Comparison of ENCODE assay signal across 10 cellular contexts in genomic region chr6:142853244-142854180, GRCh38.
DNase-seq lines count a peak whose midpoint lies in the region; ATAC-seq and TF ChIP-seq lines count a peak whose summit lies in the region.
"Had no signal": no experiment of that assay in that cellular context is flagged by ENCODE, and none has a peak within 500 bp of the region (broad histone marks: within the 10 kb centered on the region; RNA-seq: fewer than 3 reads in every experiment).

No MANE protein-coding gene starts in this region.

- peak in 1 of 2 donors; percentile 74 for TF ChIP-seq EP300 in tibial nerve (IDR thresholded peaks at IDR 0.05)

- peak overlapping the region; percentile 91 for H3K27ac ChIP-seq in foreskin keratinocyte
- peak overlapping the region in 3 of 4 donors; percentile 42 to 69 (median 54) for H3K27ac ChIP-seq in tibial nerve
- H3K27ac ChIP-seq in prostate gland, result no peak overlapping the region
- H3K27ac ChIP-seq: gastroesophageal sphincter had no signal

- DNase-seq in activated naive CD4-positive, alpha-beta T cell treated with Interleukin-2 at 50 U/mL for 16 hours, result no peak
- no peak for DNase-seq in activated B cell treated with CpG ODN at 0.5 μM for 24 hours
- peak; percentile 59 to 82 for DNase-seq in foreskin keratinocyte
- no peak for DNase-seq in tibial nerve (ENCODE audit: low spot score in 2 of 2)
- DNase-seq in prostate gland (ENCODE audit: low spot score), result no peak
- no peak for DNase-seq in NCI-H1436 (lab: John Stamatoyannopoulos, UW)
- DNase-seq: mesendoderm had no signal

- H3K4me3 ChIP-seq in tibial nerve (no peak overlapping the region), prostate gland (no peak overlapping the region)
- H3K4me3 ChIP-seq: gastroesophageal sphincter had no signal

- H3K27ac Mint-ChIP-seq in activated naive CD4-positive, alpha-beta T cell treated with anti-CD3 and anti-CD28 coated beads, Interleukin-2, amount 50 U/mL, for 24 hours, result peak overlapping the region; percentile 95
- peak overlapping the region; percentile 95 for H3K27ac Mint-ChIP-seq in activated B cell treated with CpG ODN at 0.5 μM for 24 hours

- peaks cover 25% of the 10 kb centered on the region for H3K36me3 Mint-ChIP-seq in activated naive CD4-positive, alpha-beta T cell treated with anti-CD3 and anti-CD28 coated beads, Interleukin-2, amount 50 U/mL, for 24 hours
- H3K36me3 Mint-ChIP-seq in activated B cell treated with CpG ODN at 0.5 μM for 24 hours (ENCODE audit: low read depth), result peaks cover 6% of the 10 kb centered on the region

- no peak for TF ChIP-seq POLR2A in tibial nerve (IDR thresholded peaks at IDR 0.05)
- TF ChIP-seq POLR2A in prostate gland (IDR thresholded peaks at IDR 0.05), result no peak

- H3K9me3 Mint-ChIP-seq in activated naive CD4-positive, alpha-beta T cell treated with anti-CD3 and anti-CD28 coated beads, Interleukin-2, amount 50 U/mL, for 24 hours, result peaks cover 6% of the 10 kb centered on the region
- H3K9me3 Mint-ChIP-seq in activated B cell treated with CpG ODN at 0.5 μM for 24 hours, result no peaks in the 10 kb centered on the region

- H3K4me1 ChIP-seq in foreskin keratinocyte, result peaks cover 41% of the 10 kb centered on the region
- H3K4me1 ChIP-seq in tibial nerve, result peaks cover 0 to 71% (median 21%) of the 10 kb centered on the region in 4 donors
- H3K4me1 ChIP-seq in prostate gland (replicated peaks), result no peaks in the 10 kb centered on the region

- peak overlapping the region; percentile 87 for H3K4me3 Mint-ChIP-seq in activated naive CD4-positive, alpha-beta T cell treated with anti-CD3 and anti-CD28 coated beads, Interleukin-2, amount 50 U/mL, for 24 hours
- peak overlapping the region; percentile 0 for H3K4me3 Mint-ChIP-seq in activated B cell treated with CpG ODN at 0.5 μM for 24 hours

- no peaks in the 10 kb centered on the region for H3K9me3 ChIP-seq in tibial nerve
- no peaks in the 10 kb centered on the region for H3K9me3 ChIP-seq in prostate gland
- H3K9me3 ChIP-seq: gastroesophageal sphincter had no signal

- no peaks in the 10 kb centered on the region for H3K27me3 Mint-ChIP-seq in activated naive CD4-positive, alpha-beta T cell treated with anti-CD3 and anti-CD28 coated beads, Interleukin-2, amount 50 U/mL, for 24 hours
- no peaks in the 10 kb centered on the region for H3K27me3 Mint-ChIP-seq in activated B cell treated with CpG ODN at 0.5 μM for 24 hours

- H3K27me3 ChIP-seq in foreskin keratinocyte (no peaks in the 10 kb centered on the region), tibial nerve (no peaks in the 10 kb centered on the region), prostate gland (replicated peaks; ENCODE audit: insufficient read depth) (no peaks in the 10 kb centered on the region)
- H3K27me3 ChIP-seq: gastroesophageal sphincter had no signal

- ATAC-seq in activated B cell treated with CpG ODN at 0.5 μM for 24 hours (ENCODE audit: low read depth) (no peak), foreskin keratinocyte (peak; percentile 89), HG02970 (IDR thresholded peaks at IDR 0.05; ENCODE audit: low FRiP score, unreplicated experiment) (no peak)
- ATAC-seq: gastroesophageal sphincter had no signal

- CTCF ChIA-PET in activated B cell treated with CpG ODN at 0.5 μM for 24 hours (lab: Charles Lee), result interaction anchor here (0.8 kb wide), 1 partner anchor 20 kb away, joined by 3 read pairs; no protein-coding TSS in a partner anchor

- 80 to 84% methylated on average over 6 of the region's 6 CpGs for WGBS in tibial nerve, 2 donors
- WGBS in prostate gland, result 68% methylated on average over 6 of the region's 6 CpGs

- H3K36me3 ChIP-seq in tibial nerve (no peaks in the 10 kb centered on the region), prostate gland (no peaks in the 10 kb centered on the region)
- H3K36me3 ChIP-seq: gastroesophageal sphincter had no signal

- TF ChIP-seq CTCF in activated B cell treated with CpG ODN at 0.5 μM for 24 hours (IDR thresholded peaks at IDR 0.05), result no peak
- peak; percentile 40 for TF ChIP-seq CTCF in foreskin keratinocyte (conservative IDR thresholded peaks at IDR 0.05)
- no peak for TF ChIP-seq CTCF in tibial nerve (IDR thresholded peaks at IDR 0.05)
- no peak for TF ChIP-seq CTCF in prostate gland (IDR thresholded peaks at IDR 0.05)

- H3K4me1 Mint-ChIP-seq in activated naive CD4-positive, alpha-beta T cell treated with anti-CD3 and anti-CD28 coated beads, Interleukin-2, amount 50 U/mL, for 24 hours, result peaks cover 98% of the 10 kb centered on the region
- peaks cover 96% of the 10 kb centered on the region for H3K4me1 Mint-ChIP-seq in activated B cell treated with CpG ODN at 0.5 μM for 24 hours

- POLR2A ChIA-PET in activated B cell treated with CpG ODN at 0.5 μM for 24 hours (lab: Charles Lee), result interaction anchor here (0.5 to 1.4 kb wide), 6 partner anchors 9 to 1248 kb away, joined by 3 to 4 read pairs (median 4); no protein-coding TSS in a partner anchor

- intact Hi-C loops in activated B cell treated with CpG ODN at 0.5 μM for 24 hours (cut with micrococcal nuclease), result loop anchor here (1.0 kb wide), 1 partner anchor 8 kb away; no protein-coding TSS in a partner anchor
- intact Hi-C loops in prostate gland (cut with DNase I), result no loop called here

Comparison
In these comparisons a context has a peak if more than half of its experiments do, and no peak if none do; other contexts are left out.
1. DNase-seq: peak in foreskin keratinocyte (2 of 2); none in activated naive CD4-positive, alpha-beta T cell treated with Interleukin-2 at 50 U/mL for 16 hours (single experiment), activated B cell treated with CpG ODN at 0.5 μM for 24 hours (single experiment), tibial nerve (0 of 2), prostate gland (single experiment) and NCI-H1436 (single experiment).
2. H3K27ac ChIP-seq: peak in foreskin keratinocyte (single experiment) and tibial nerve (3 of 4); none in prostate gland (0 of 2).